Comparison of ENCODE assay signal across 11 cellular contexts in genomic region chr5:32785639-32786216, GRCh38.
DNase-seq lines count a peak whose midpoint lies in the region; ATAC-seq and TF ChIP-seq lines count a peak whose summit lies in the region.
"Had no signal": no experiment of that assay in that cellular context is flagged by ENCODE, and none has a peak within 500 bp of the region (broad histone marks: within the 10 kb centered on the region; RNA-seq: fewer than 3 reads in every experiment).

No MANE protein-coding gene starts in this region.

- peaks cover 2 to 7% of the 10 kb centered on the region in 2 donors for H3K4me1 Mint-ChIP-seq in stimulated activated naive B cell treated with anti-CD40 and anti-IgM and Interleukin-4, amounts not matched to agents 10 μg/mL and 1 μg/mL and 100 μg/mL, for 72 hours
- H3K4me1 Mint-ChIP-seq: IgD-negative memory B cell had no signal

- intact Hi-C loops in lower leg skin (cut with DNase I; ENCODE audit: low total_unique reads), result no loop called here

- 55 to 66% methylated on average over 2 of the region's 2 CpGs for WGBS in lower leg skin, 2 donors

- peaks cover 40% of the 10 kb centered on the region for H3K4me1 ChIP-seq in SJSA1 (replicated peaks)

- ATAC-seq in GM19463 (IDR thresholded peaks at IDR 0.05; ENCODE audit: unreplicated experiment), result peak; percentile 61
- peak; percentile 76 to 77 for ATAC-seq in stimulated activated naive B cell treated with anti-CD40 and anti-IgM and Interleukin-4, amounts not matched to agents 10 μg/mL and 1 μg/mL and 100 μg/mL, for 72 hours (replicated peaks)

- TF ChIP-seq POLR2A in lower leg skin (IDR thresholded peaks at IDR 0.05), result no peak

- no peak overlapping the region for H3K4me3 Mint-ChIP-seq in stimulated activated naive B cell treated with anti-CD40 and anti-IgM and Interleukin-4, amounts not matched to agents 10 μg/mL and 1 μg/mL and 100 μg/mL, for 72 hours
- H3K4me3 Mint-ChIP-seq: IgD-negative memory B cell had no signal

- H3K36me3 ChIP-seq in SJSA1, result no peaks in the 10 kb centered on the region

- DNase-seq in SJSA1 (ENCODE audit: low read depth in 1 of 2, low spot score in 2 of 2) (peak; percentile 66 to 83), fibroblast of peridontal ligament (ENCODE audit: extremely low read depth) (peak; percentile 91), lower leg skin (ENCODE audit: low spot score in 2 of 2) (no peak), NAMALWA (ENCODE audit: low spot score) (no peak), NCI-H187 (lab: John Stamatoyannopoulos, UW) (no peak)
- no peak for DNase-seq in stimulated activated naive B cell treated with anti-CD40 and anti-IgM and Interleukin-4, amounts not matched to agents 10 μg/mL and 1 μg/mL and 100 μg/mL, for 72 hours
- no peak for DNase-seq in activated T-cell treated with anti-CD3 and anti-CD28 coated beads, Interleukin-2, amount 50 U/mL, for 1 hour
- DNase-seq: NCI-H2171 had no signal

- H3K4me3 ChIP-seq in SJSA1 (no peak overlapping the region), lower leg skin (ENCODE audit: low read depth, poor library complexity, severe bottlenecking) (no peak overlapping the region)
- H3K4me3 ChIP-seq: coronary artery had no signal

- no peaks in the 10 kb centered on the region for H3K36me3 Mint-ChIP-seq in stimulated activated naive B cell treated with anti-CD40 and anti-IgM and Interleukin-4, amounts not matched to agents 10 μg/mL and 1 μg/mL and 100 μg/mL, for 72 hours
- H3K36me3 Mint-ChIP-seq: IgD-negative memory B cell had no signal

- no peak for TF ChIP-seq CTCF in lower leg skin (IDR thresholded peaks at IDR 0.05)

- no peak overlapping the region for H3K27ac Mint-ChIP-seq in stimulated activated naive B cell treated with anti-CD40 and anti-IgM and Interleukin-4, amounts not matched to agents 10 μg/mL and 1 μg/mL and 100 μg/mL, for 72 hours
- H3K27ac Mint-ChIP-seq: IgD-negative memory B cell had no signal

- H3K9me3 ChIP-seq in SJSA1 (replicated peaks), result no peaks in the 10 kb centered on the region

- H3K27ac ChIP-seq in SJSA1, result peak overlapping the region; percentile 48
- H3K27ac ChIP-seq: coronary artery had no signal

- H3K27me3 Mint-ChIP-seq in stimulated activated naive B cell treated with anti-CD40 and anti-IgM and Interleukin-4, amounts not matched to agents 10 μg/mL and 1 μg/mL and 100 μg/mL, for 72 hours, result peaks cover 5 to 18% of the 10 kb centered on the region in 2 donors

- H3K27me3 ChIP-seq in SJSA1 (replicated peaks), result no peaks in the 10 kb centered on the region

- H3K9me3 Mint-ChIP-seq in stimulated activated naive B cell treated with anti-CD40 and anti-IgM and Interleukin-4, amounts not matched to agents 10 μg/mL and 1 μg/mL and 100 μg/mL, for 72 hours, result no peaks in the 10 kb centered on the region

Comparison
In these comparisons a context has a peak if more than half of its experiments do, and no peak if none do; other contexts are left out.
1. DNase-seq: peak in SJSA1 (2 of 2) and fibroblast of peridontal ligament (single experiment); none in stimulated activated naive B cell treated with anti-CD40 and anti-IgM and Interleukin-4, amounts not matched to agents 10 μg/mL and 1 μg/mL and 100 μg/mL, for 72 hours (single experiment), lower leg skin (0 of 2), NAMALWA (single experiment), activated T-cell treated with anti-CD3 and anti-CD28 coated beads, Interleukin-2, amount 50 U/mL, for 1 hour (single experiment) and NCI-H187 (0 of 2).